ENCODE assay signal across 9 cellular contexts in the genomic region with DNA sequence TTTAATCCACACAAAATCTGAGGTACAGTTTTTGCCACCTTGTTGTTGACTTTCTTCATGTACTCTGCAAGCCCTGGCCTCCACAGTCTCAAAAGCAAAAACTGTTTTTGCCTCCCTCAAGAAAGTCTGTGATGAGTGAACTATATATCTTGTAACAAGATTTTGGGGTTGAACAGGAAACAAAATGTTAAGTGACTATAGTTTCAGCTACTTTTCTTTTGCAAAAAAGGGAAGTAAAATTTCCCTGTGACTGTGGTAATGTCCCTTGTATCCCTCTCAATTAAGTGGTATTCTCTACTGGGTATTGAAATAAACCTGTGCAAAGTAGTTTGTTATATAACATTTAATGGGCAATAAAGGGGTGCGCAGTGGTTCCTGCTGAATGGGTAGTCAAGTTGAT. TPM values are rescaled to one million over a fixed set of nuclear protein-coding genes. Genes with fewer than 3 reads are reported as not detected.
DNase-seq lines count a peak whose midpoint lies in the region; ATAC-seq lines count a peak whose summit lies in the region.
"Had no signal": no experiment of that assay in that cellular context is flagged by ENCODE, and none has a peak within 500 bp of the region (broad histone marks: within the 10 kb centered on the region; RNA-seq: fewer than 3 reads in every experiment).

No MANE protein-coding gene starts in this region.

- intact Hi-C loops in CD4-positive, alpha-beta memory T cell (cut with micrococcal nuclease) = no loop called here

- H3K4me1 Mint-ChIP-seq in CD4-positive, alpha-beta memory T cell = peaks cover 61 to 89% (median 71%) of the 10 kb centered on the region in 4 donors
- H3K4me1 Mint-ChIP-seq in activated CD8-positive, alpha-beta T cell treated with anti-CD3 and anti-CD28 coated beads, Interleukin-2, amount 10 ng/mL, durations not matched to agents 7 days and 5 days (ENCODE audit: low read depth) = peaks cover 75% of the 10 kb centered on the region

- no peaks in the 10 kb centered on the region for H3K27me3 Mint-ChIP-seq in CD4-positive, alpha-beta memory T cell
- H3K27me3 Mint-ChIP-seq in activated CD8-positive, alpha-beta T cell treated with anti-CD3 and anti-CD28 coated beads, Interleukin-2, amount 10 ng/mL, durations not matched to agents 7 days and 5 days (ENCODE audit: low read depth) = no peaks in the 10 kb centered on the region

- no peak overlapping the region for H3K27ac ChIP-seq in CD4-positive, alpha-beta memory T cell (ENCODE audit: low read depth, low read length)

- no peaks in the 10 kb centered on the region for H3K9me3 Mint-ChIP-seq in CD4-positive, alpha-beta memory T cell
- no peaks in the 10 kb centered on the region for H3K9me3 Mint-ChIP-seq in activated CD8-positive, alpha-beta T cell treated with anti-CD3 and anti-CD28 coated beads, Interleukin-2, amount 10 ng/mL, durations not matched to agents 7 days and 5 days (ENCODE audit: insufficient read depth)

- H3K9me3 ChIP-seq in CD4-positive, alpha-beta memory T cell (ENCODE audit: control insufficient read depth in 1 of 2, low read length in 2 of 2) = no peaks in the 10 kb centered on the region

- H3K27me3 ChIP-seq in CD4-positive, alpha-beta memory T cell (ENCODE audit: insufficient read depth, low read length) = no peaks in the 10 kb centered on the region

- H3K4me1 ChIP-seq in CD4-positive, alpha-beta memory T cell (ENCODE audit: insufficient read depth, low read length) = peaks cover 68% of the 10 kb centered on the region

- no peaks in the 10 kb centered on the region for H3K36me3 ChIP-seq in CD4-positive, alpha-beta memory T cell (ENCODE audit: insufficient read depth, low read length)

- POLR2A ChIA-PET in CD4-positive, alpha-beta memory T cell (lab: Charles Lee; ENCODE audit: partially characterized antibody) = no interaction called here
- POLR2A ChIA-PET in activated CD8-positive, alpha-beta T cell treated with anti-CD3 and anti-CD28 coated beads, Interleukin-2, amount 10 ng/mL, durations not matched to agents 7 days and 5 days (lab: Charles Lee) = interaction anchor here (0.6 kb wide), 1 partner anchor 33 kb away, joined by 3 read pairs; no protein-coding TSS in a partner anchor

- peaks cover 0 to 5% of the 10 kb centered on the region in 2 donors for H3K36me3 Mint-ChIP-seq in CD4-positive, alpha-beta memory T cell
- H3K36me3 Mint-ChIP-seq in activated CD8-positive, alpha-beta T cell treated with anti-CD3 and anti-CD28 coated beads, Interleukin-2, amount 10 ng/mL, durations not matched to agents 7 days and 5 days (ENCODE audit: low read depth) = peaks cover 44% of the 10 kb centered on the region

- H3K4me3 ChIP-seq in CD4-positive, alpha-beta memory T cell (ENCODE audit: low read length in 2 of 2) = no peak overlapping the region

- ATAC-seq in GM19467 (IDR thresholded peaks at IDR 0.05; ENCODE audit: unreplicated experiment) (peak; percentile 56), HG03354 (IDR thresholded peaks at IDR 0.05; ENCODE audit: poor library complexity, severe bottlenecking, unreplicated experiment) (peak; percentile 65)
- no peak for ATAC-seq in activated CD8-positive, alpha-beta T cell treated with anti-CD3 and anti-CD28 coated beads, Interleukin-2, amount 10 ng/mL, durations not matched to agents 7 days and 5 days

- CTCF ChIA-PET in CD4-positive, alpha-beta memory T cell (lab: Charles Lee; ENCODE audit: partially characterized antibody) = interaction anchor here (1.5 to 1.6 kb wide), 2 partner anchors 28 to 90 kb away, joined by 4 to 6 read pairs; a partner anchor contains a TSS
- CTCF ChIA-PET in activated CD8-positive, alpha-beta T cell treated with anti-CD3 and anti-CD28 coated beads, Interleukin-2, amount 10 ng/mL, durations not matched to agents 7 days and 5 days (lab: Charles Lee) = interaction anchor here (1.1 kb wide), 1 partner anchor 28 kb away, joined by 7 read pairs; no protein-coding TSS in a partner anchor

- no peak for DNase-seq in CD4-positive, alpha-beta memory T cell
- no peak for DNase-seq in activated CD8-positive, alpha-beta T cell treated with anti-CD3 and anti-CD28 coated beads, Interleukin-2, amount 10 ng/mL, durations not matched to agents 7 days and 5 days
- no peak for DNase-seq in AG08396 (ENCODE audit: low spot score)
- DNase-seq in dedifferentiated amniotic fluid mesenchymal stem cell (ENCODE audit: extremely low spot score) = no peak
- DNase-seq in stimulated activated CD4-positive, alpha-beta T cell treated with anti-CD3 and anti-CD28 coated beads, Interleukin-4, amount 100 ng/mL, for 1 hour = no peak
- no peak for DNase-seq in activated effector memory CD4-positive, alpha-beta T cell treated with Interleukin-2 at 50 U/mL for 16 hours

- peak overlapping the region in 6 of 7 donors; percentile 73 to 90 (median 82) for H3K27ac Mint-ChIP-seq in CD4-positive, alpha-beta memory T cell
- peak overlapping the region; percentile 84 for H3K27ac Mint-ChIP-seq in activated CD8-positive, alpha-beta T cell treated with anti-CD3 and anti-CD28 coated beads, Interleukin-2, amount 10 ng/mL, durations not matched to agents 7 days and 5 days

- H3K4me3 Mint-ChIP-seq in CD4-positive, alpha-beta memory T cell = peak overlapping the region in 4 of 8 donors; percentile 1 to 69 (median 56)
- peak overlapping the region; percentile 63 for H3K4me3 Mint-ChIP-seq in activated CD8-positive, alpha-beta T cell treated with anti-CD3 and anti-CD28 coated beads, Interleukin-2, amount 10 ng/mL, durations not matched to agents 7 days and 5 days

RNA-seq across cellular contexts. Expression of a gene that starts 21.3 kb away (rescaled TPM):
- total RNA-seq in CD4-positive, alpha-beta memory T cell = not detected
- not detected for polyA plus RNA-seq in CD4-positive, alpha-beta memory T cell
- total RNA-seq in activated CD8-positive, alpha-beta T cell treated with anti-CD3 and anti-CD28 coated beads, Interleukin-2, amount 10 ng/mL, durations not matched to agents 7 days and 5 days = not detected
- total RNA-seq: subcutaneous adipose tissue had no signal
